ENCODE assay signal across 20 cellular contexts in the genomic region with DNA sequence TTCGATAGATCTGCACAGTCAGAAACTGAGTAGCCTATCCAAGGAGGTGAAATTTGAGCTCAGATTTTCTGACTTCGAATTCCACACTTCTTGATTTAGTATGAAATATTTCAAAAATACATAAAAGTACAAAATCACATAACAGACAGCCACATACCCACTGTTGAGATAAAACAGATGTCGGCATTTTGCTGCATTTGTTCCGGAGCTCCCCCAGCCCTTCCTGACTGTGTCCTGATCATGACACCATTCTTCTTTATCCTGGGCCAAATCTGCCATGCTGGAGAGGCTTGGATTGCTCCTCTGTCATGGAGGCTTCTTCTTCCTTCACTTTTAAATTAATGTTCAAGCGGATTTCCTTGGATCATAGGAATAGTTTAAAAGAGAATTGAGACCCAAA.
DNase-seq lines count a peak whose midpoint lies in the region; ATAC-seq and TF ChIP-seq lines count a peak whose summit lies in the region.
"Had no signal": no experiment of that assay in that cellular context is flagged by ENCODE, and none has a peak within 500 bp of the region (broad histone marks: within the 10 kb centered on the region; RNA-seq: fewer than 3 reads in every experiment).

No MANE protein-coding gene starts in this region.

- WGBS in IMR-90 (ENCODE audit: extremely low coverage in 2 of 2, insufficient read length in 1 of 2), 2 experiments, result no CpG with 5 or more reads among the region's 5 CpGs
- no CpG with 5 or more reads among the region's 5 CpGs for WGBS in trophoblast cell (ENCODE audit: extremely low coverage, insufficient coverage, insufficient read length)

- CTCF ChIA-PET in activated CD4-positive, alpha-beta T cell treated with anti-CD3 and anti-CD28 coated beads for 36 hours (lab: Charles Lee), result interaction anchor here (1.0 to 1.3 kb wide), 4 partner anchors 36 to 178 kb away, joined by 3 to 6 read pairs (median 4); no protein-coding TSS in a partner anchor
- CTCF ChIA-PET in IMR-90 (lab: Yijun Ruan, JAX), result interaction anchor here (1.1 to 1.2 kb wide), 2 partner anchors 9 to 106 kb away, joined by 3 read pairs; no protein-coding TSS in a partner anchor
- CTCF ChIA-PET in naive thymus-derived CD4-positive, alpha-beta T cell (lab: Charles Lee), result no interaction called here

- peak overlapping the region; percentile 24; the same call in 1 of the 2 replicates for H3K18ac ChIP-seq in IMR-90 (ENCODE audit: low read depth, low read length)
- H3K18ac ChIP-seq in trophoblast cell (ENCODE audit: low read length), result no peak overlapping the region

- H2BK120ac ChIP-seq in IMR-90 (ENCODE audit: low read depth, low read length) (peak overlapping the region; percentile 96), trophoblast cell (ENCODE audit: insufficient read depth, low read length, poor library complexity) (no peak overlapping the region)

- no peak overlapping the region for H3K4me2 ChIP-seq in IMR-90 (ENCODE audit: low read depth, low read length)
- H3K4me2 ChIP-seq in trophoblast cell (ENCODE audit: low read length), result no peak overlapping the region

- dilution Hi-C loops in IMR-90 (cut with HindIII; ENCODE audit: low sequenced_read_pairs, unreplicated experiment), result no loop called here

- no peak for TF ChIP-seq RAD21 in IMR-90 (IDR thresholded peaks at IDR 0.05; ENCODE audit: low read length)

- H3K56ac ChIP-seq in IMR-90 (ENCODE audit: extremely low read depth, insufficient read depth, low read length), result no peak overlapping the region; the same call in 1 of the 2 replicates

- H3K4ac ChIP-seq in IMR-90 (ENCODE audit: low read depth, low read length) (peak overlapping the region; percentile 95), trophoblast cell (ENCODE audit: low read depth, low read length) (no peak overlapping the region)

- H3K27ac ChIP-seq in IMR-90 (ENCODE audit: insufficient read depth, low read length) (no peak overlapping the region), trophoblast cell (ENCODE audit: low read depth, low read length) (no peak overlapping the region)
- H3K27ac ChIP-seq in naive thymus-derived CD4-positive, alpha-beta T cell (ENCODE audit: low read depth, low read length), result no peak overlapping the region
- H3K27ac ChIP-seq: adrenal gland, foreskin keratinocyte, pancreas, sigmoid colon had no signal

- peak overlapping the region; percentile 9; the same call in 1 of the 2 replicates for H3K23ac ChIP-seq in IMR-90 (ENCODE audit: low read depth, low read length)
- no peak overlapping the region for H3K23ac ChIP-seq in trophoblast cell (ENCODE audit: low read length)

- H2AK5ac ChIP-seq in IMR-90 (ENCODE audit: low read depth, low read length) (peak overlapping the region; percentile 83), trophoblast cell (ENCODE audit: low read length) (no peak overlapping the region)

- H2BK12ac ChIP-seq in trophoblast cell (ENCODE audit: low read length), result no peak overlapping the region

- H3K4me3 ChIP-seq in IMR-90 (ENCODE audit: insufficient read depth, low read depth, low read length) (no peak overlapping the region), trophoblast cell (ENCODE audit: low read depth, low read length) (no peak overlapping the region)
- H3K4me3 ChIP-seq in naive thymus-derived CD4-positive, alpha-beta T cell (ENCODE audit: low read length), result peak overlapping the region; percentile 31
- H3K4me3 ChIP-seq: adrenal gland, lung, pancreas, sigmoid colon, SJSA1 had no signal

- H3K79me2 ChIP-seq in trophoblast cell (ENCODE audit: control insufficient read depth, insufficient read depth, low read length, poor library complexity), result no peaks in the 10 kb centered on the region

- in situ Hi-C loops in IMR-90 (cut with MboI; ENCODE audit: low sequenced_read_pairs), result loop anchor here (25.0 kb wide), 1 partner anchor 816 kb away; no protein-coding TSS in a partner anchor

- no peaks in the 10 kb centered on the region for H3K9me3 Mint-ChIP-seq in activated CD4-positive, alpha-beta T cell treated with anti-CD3 and anti-CD28 coated beads for 36 hours (ENCODE audit: low read depth)
- H3K9me3 Mint-ChIP-seq in activated T-helper 1 cell treated with anti-CD3 and anti-CD28 coated beads, Interleukin-12 subunit alpha, Interleukin-12 subunit beta, Interleukin-2, Interleukin-4 antibody, amounts not matched to agents 30 ng/mL and 10 ng/mL and 1 ng/mL, durations not matched to agents 14 hours and 24 hours and 36 hours, result peaks cover 16% of the 10 kb centered on the region
- peaks cover 0 to 14% (median 0%) of the 10 kb centered on the region in 11 donors for H3K9me3 Mint-ChIP-seq in naive thymus-derived CD4-positive, alpha-beta T cell
- H3K9me3 Mint-ChIP-seq: naive B cell, type B pancreatic cell had no signal

- H3K27ac Mint-ChIP-seq in activated CD4-positive, alpha-beta T cell treated with anti-CD3 and anti-CD28 coated beads for 36 hours, result peak overlapping the region; percentile 91
- peak overlapping the region; percentile 95 for H3K27ac Mint-ChIP-seq in activated T-helper 1 cell treated with anti-CD3 and anti-CD28 coated beads, Interleukin-12 subunit alpha, Interleukin-12 subunit beta, Interleukin-2, Interleukin-4 antibody, amounts not matched to agents 30 ng/mL and 10 ng/mL and 1 ng/mL, durations not matched to agents 14 hours and 24 hours and 36 hours
- H3K27ac Mint-ChIP-seq in naive thymus-derived CD4-positive, alpha-beta T cell, result peak overlapping the region in 4 of 9 donors; percentile 25 to 95 (median 86)
- H3K27ac Mint-ChIP-seq: naive B cell, type B pancreatic cell had no signal

- TF ChIP-seq CTCF in IMR-90 (conservative IDR thresholded peaks at IDR 0.05; ENCODE audit: low read depth, low read length), result no peak

- H3K4me3 Mint-ChIP-seq in activated CD4-positive, alpha-beta T cell treated with anti-CD3 and anti-CD28 coated beads for 36 hours, result no peak overlapping the region
- H3K4me3 Mint-ChIP-seq in activated T-helper 1 cell treated with anti-CD3 and anti-CD28 coated beads, Interleukin-12 subunit alpha, Interleukin-12 subunit beta, Interleukin-2, Interleukin-4 antibody, amounts not matched to agents 30 ng/mL and 10 ng/mL and 1 ng/mL, durations not matched to agents 14 hours and 24 hours and 36 hours, result peak overlapping the region; percentile 6
- peak overlapping the region in 2 of 10 donors; percentile 61 to 82 for H3K4me3 Mint-ChIP-seq in naive thymus-derived CD4-positive, alpha-beta T cell
- H3K4me3 Mint-ChIP-seq: naive B cell, type B pancreatic cell had no signal

- H3K27me3 ChIP-seq in IMR-90 (ENCODE audit: control insufficient read depth, insufficient read depth, low read length), result no peaks in the 10 kb centered on the region
- H3K27me3 ChIP-seq in naive thymus-derived CD4-positive, alpha-beta T cell (ENCODE audit: control insufficient read depth in 2 of 2, insufficient read depth in 2 of 2, low read length in 2 of 2), result no peaks in the 10 kb centered on the region
- no peaks in the 10 kb centered on the region for H3K27me3 ChIP-seq in trophoblast cell (ENCODE audit: insufficient read depth, low read length)
- H3K27me3 ChIP-seq: adrenal gland, pancreas, sigmoid colon, SJSA1 had no signal

- no peaks in the 10 kb centered on the region for H3K36me3 ChIP-seq in IMR-90 (ENCODE audit: control insufficient read depth, insufficient read depth, low read length)
- no peaks in the 10 kb centered on the region for H3K36me3 ChIP-seq in naive thymus-derived CD4-positive, alpha-beta T cell (ENCODE audit: control insufficient read depth in 2 of 3, insufficient read depth in 3 of 3, low read length in 3 of 3)
- H3K36me3 ChIP-seq in trophoblast cell (ENCODE audit: control insufficient read depth in 1 of 2, insufficient read depth in 2 of 2, low read length in 2 of 2), result no peaks in the 10 kb centered on the region
- H3K36me3 ChIP-seq: adrenal gland, pancreas, sigmoid colon, SJSA1 had no signal

- peak overlapping the region; percentile 77 for H4K91ac ChIP-seq in IMR-90 (ENCODE audit: insufficient read depth, low read depth, low read length)
- H4K91ac ChIP-seq in trophoblast cell (ENCODE audit: low read depth, low read length), result no peak overlapping the region

- peaks cover 3% of the 10 kb centered on the region for H3K9me1 ChIP-seq in IMR-90 (ENCODE audit: insufficient read depth, low read length)

- H3K14ac ChIP-seq in IMR-90 (replicated peaks; ENCODE audit: low read depth, low read length) (peak overlapping the region; percentile 66), trophoblast cell (ENCODE audit: low read length) (no peak overlapping the region)

- H2AFZ ChIP-seq in IMR-90 (replicated peaks; ENCODE audit: low read length, poor library complexity) (no peak overlapping the region), trophoblast cell (ENCODE audit: insufficient read depth, low read length, poor library complexity) (no peak overlapping the region)

- H2BK5ac ChIP-seq in IMR-90 (ENCODE audit: low read depth, low read length, poor library complexity, severe bottlenecking), result peak overlapping the region; percentile 27
- H2BK5ac ChIP-seq in trophoblast cell (ENCODE audit: low read depth, low read length, poor library complexity), result no peak overlapping the region

- 0 out of 2 replicates have a peak overlapping the region, but pooled peaks have one; percentile 5 for H4K5ac ChIP-seq in IMR-90 (ENCODE audit: low read depth, low read length)

- peak overlapping the region; percentile 97 for H2BK20ac ChIP-seq in IMR-90 (ENCODE audit: low read depth, low read length)

- TF ChIP-seq POLR2A in IMR-90 (IDR thresholded peaks at IDR 0.05; ENCODE audit: low read depth, low read length), result no peak

- DNase-seq in activated CD4-positive, alpha-beta T cell treated with anti-CD3 and anti-CD28 coated beads for 36 hours, result no peak
- DNase-seq in activated CD4-positive, alpha-beta T cell treated with anti-CD3 and anti-CD28 coated beads for 48 hours, result no peak
- DNase-seq in IMR-90, result no peak
- no peak for DNase-seq in activated T-helper 1 cell treated with anti-CD3 and anti-CD28 coated beads, Interleukin-12 subunit alpha, Interleukin-12 subunit beta, Interleukin-2, Interleukin-4 antibody, amounts not matched to agents 30 ng/mL and 10 ng/mL and 1 ng/mL, durations not matched to agents 14 hours and 24 hours and 36 hours (ENCODE audit: low spot score)
- DNase-seq in naive thymus-derived CD4-positive, alpha-beta T cell, result no peak
- no peak for DNase-seq in trophoblast cell
- no peak for DNase-seq in NOMO-1 (lab: John Stamatoyannopoulos, UW; ENCODE audit: unreplicated experiment in 2 of 2)
- DNase-seq: activated CD4-positive, CD25-positive, alpha-beta regulatory T cell treated with anti-CD3 and anti-CD28 coated beads, Interleukin-2, amount 50 U/mL, for 72 hours; adrenal gland; hippocampal formation; naive B cell; NCI-H1092 treated with DMSO at 0.1 percent for 48 hours; NCI-H510A treated with DMSO at 0.1 percent for 48 hours; pancreas; sigmoid colon had no signal

- no TSS peak for BruUV-seq in IMR-90 (replicated peaks; lab: Mats Ljungman, UMichigan)

- no peak for ATAC-seq in activated CD4-positive, alpha-beta T cell treated with anti-CD3 and anti-CD28 coated beads for 36 hours
- ATAC-seq in IMR-90 (ENCODE audit: low read depth), result no peak
- ATAC-seq in naive thymus-derived CD4-positive, alpha-beta T cell, result no peak
- ATAC-seq in HG02610 (IDR thresholded peaks at IDR 0.05; ENCODE audit: unreplicated experiment), result no peak

- no peak overlapping the region for H4K12ac ChIP-seq in trophoblast cell (ENCODE audit: low read depth, low read length)

- H3K9me3 ChIP-seq in IMR-90 (ENCODE audit: control insufficient read depth, insufficient read depth, low read length) (no peaks in the 10 kb centered on the region), trophoblast cell (ENCODE audit: insufficient read depth, low read depth, low read length) (no peaks in the 10 kb centered on the region)
- no peaks in the 10 kb centered on the region for H3K9me3 ChIP-seq in naive thymus-derived CD4-positive, alpha-beta T cell (ENCODE audit: control insufficient read depth in 2 of 3, low read length in 3 of 3)
- H3K9me3 ChIP-seq: adrenal gland, pancreas, sigmoid colon, SJSA1 had no signal

- H4K8ac ChIP-seq in IMR-90 (ENCODE audit: low read depth in 2 of 2, low read length in 2 of 2) (peak overlapping the region; percentile 4 to 5; a peak in 3 of 4 replicates), trophoblast cell (ENCODE audit: low read depth, low read length) (no peak overlapping the region)

- no peak overlapping the region for H2AK9ac ChIP-seq in IMR-90 (replicated peaks; ENCODE audit: low read depth, low read length, poor library complexity)

- H3K9ac ChIP-seq in IMR-90 (ENCODE audit: low read depth, low read length) (no peak overlapping the region), trophoblast cell (ENCODE audit: low read length) (no peak overlapping the region)

- H3K4me1 Mint-ChIP-seq in activated CD4-positive, alpha-beta T cell treated with anti-CD3 and anti-CD28 coated beads for 36 hours, result peaks cover 68% of the 10 kb centered on the region
- H3K4me1 Mint-ChIP-seq in activated T-helper 1 cell treated with anti-CD3 and anti-CD28 coated beads, Interleukin-12 subunit alpha, Interleukin-12 subunit beta, Interleukin-2, Interleukin-4 antibody, amounts not matched to agents 30 ng/mL and 10 ng/mL and 1 ng/mL, durations not matched to agents 14 hours and 24 hours and 36 hours (ENCODE audit: low read depth), result peaks cover 89% of the 10 kb centered on the region
- peaks cover 18 to 78% (median 30%) of the 10 kb centered on the region in 7 donors for H3K4me1 Mint-ChIP-seq in naive thymus-derived CD4-positive, alpha-beta T cell
- H3K4me1 Mint-ChIP-seq: naive B cell had no signal

- H3K27me3 Mint-ChIP-seq in activated CD4-positive, alpha-beta T cell treated with anti-CD3 and anti-CD28 coated beads for 36 hours, result peaks cover 2% of the 10 kb centered on the region
- H3K27me3 Mint-ChIP-seq in activated T-helper 1 cell treated with anti-CD3 and anti-CD28 coated beads, Interleukin-12 subunit alpha, Interleukin-12 subunit beta, Interleukin-2, Interleukin-4 antibody, amounts not matched to agents 30 ng/mL and 10 ng/mL and 1 ng/mL, durations not matched to agents 14 hours and 24 hours and 36 hours (ENCODE audit: insufficient read depth), result no peaks in the 10 kb centered on the region
- H3K27me3 Mint-ChIP-seq in naive thymus-derived CD4-positive, alpha-beta T cell, result no peaks in the 10 kb centered on the region

- H2BK15ac ChIP-seq in IMR-90 (ENCODE audit: low read depth, low read length), result peak overlapping the region; percentile 89

- POLR2A ChIA-PET in activated CD4-positive, alpha-beta T cell treated with anti-CD3 and anti-CD28 coated beads for 36 hours (lab: Charles Lee), result interaction anchor here (0.6 to 2.5 kb wide), 5 partner anchors 44 to 689 kb away, joined by 3 to 17 read pairs (median 4); no protein-coding TSS in a partner anchor
- POLR2A ChIA-PET in IMR-90 (lab: Charles Lee; ENCODE audit: unreplicated experiment), result interaction anchor here (0.6 kb wide), 1 partner anchor 119 kb away, joined by 7 read pairs; no protein-coding TSS in a partner anchor
- POLR2A ChIA-PET in naive thymus-derived CD4-positive, alpha-beta T cell (lab: Charles Lee), result no interaction called here

- no peaks in the 10 kb centered on the region for H3K79me1 ChIP-seq in IMR-90 (ENCODE audit: low read depth in 1 of 2, low read length in 2 of 2)
- no peaks in the 10 kb centered on the region for H3K79me1 ChIP-seq in trophoblast cell (ENCODE audit: low read length)

- H3K4me1 ChIP-seq in IMR-90 (ENCODE audit: control insufficient read depth, insufficient read depth, low read length) (peaks cover 6% of the 10 kb centered on the region), trophoblast cell (ENCODE audit: control insufficient read depth in 1 of 2, insufficient read depth in 2 of 2, low read length in 2 of 2) (peaks cover 0 to 2% of the 10 kb centered on the region in 2 experiments)
- peaks cover 17 to 37% of the 10 kb centered on the region in 2 donors for H3K4me1 ChIP-seq in naive thymus-derived CD4-positive, alpha-beta T cell (ENCODE audit: control insufficient read depth in 2 of 2, insufficient read depth in 2 of 2, low read length in 2 of 2)
- H3K4me1 ChIP-seq: adrenal gland, sigmoid colon had no signal

- intact Hi-C loops in activated CD4-positive, alpha-beta T cell treated with anti-CD3 and anti-CD28 coated beads for 36 hours (cut with DNase I, micrococcal nuclease), result loop anchor here (5.0 to 10.0 kb wide), 3 partner anchors 64 to 666 kb away; partner anchors contain the start of genes SEL1L3 (in 1 of the 2) and STIM2 (in 1 of the 2)
- intact Hi-C loops in IMR-90 (cut with micrococcal nuclease), result no loop called here
- intact Hi-C loops in activated T-helper 1 cell treated with anti-CD3 and anti-CD28 coated beads, Interleukin-12 subunit alpha, Interleukin-12 subunit beta, Interleukin-2, Interleukin-4 antibody, amounts not matched to agents 30 ng/mL and 10 ng/mL and 1 ng/mL, durations not matched to agents 14 hours and 24 hours and 36 hours (cut with micrococcal nuclease), result loop anchor here (2.0 to 10.0 kb wide), 3 partner anchors 176 to 798 kb away; no protein-coding TSS in a partner anchor
- intact Hi-C loops in naive thymus-derived CD4-positive, alpha-beta T cell (cut with micrococcal nuclease), result loop anchor here in 1 of 2 donors (5.0 to 10.0 kb wide), 2 partner anchors 339 to 688 kb away; no protein-coding TSS in a partner anchor

- H3K36me3 Mint-ChIP-seq in activated CD4-positive, alpha-beta T cell treated with anti-CD3 and anti-CD28 coated beads for 36 hours (ENCODE audit: low read depth), result no peaks in the 10 kb centered on the region
- peaks cover 19% of the 10 kb centered on the region for H3K36me3 Mint-ChIP-seq in activated T-helper 1 cell treated with anti-CD3 and anti-CD28 coated beads, Interleukin-12 subunit alpha, Interleukin-12 subunit beta, Interleukin-2, Interleukin-4 antibody, amounts not matched to agents 30 ng/mL and 10 ng/mL and 1 ng/mL, durations not matched to agents 14 hours and 24 hours and 36 hours (ENCODE audit: low read depth)
- peaks cover 0 to 33% (median 0%) of the 10 kb centered on the region in 5 donors for H3K36me3 Mint-ChIP-seq in naive thymus-derived CD4-positive, alpha-beta T cell
- H3K36me3 Mint-ChIP-seq: naive B cell, type B pancreatic cell had no signal

- no peaks in the 10 kb centered on the region for H4K20me1 ChIP-seq in IMR-90 (ENCODE audit: insufficient read depth, low read length)
